ENCODE assay signal across 23 cellular contexts in genomic region chr11:79083346-79083745, GRCh38.
"Had no signal": no experiment of that assay in that cellular context is flagged by ENCODE, and none has a peak within 500 bp of the region (broad histone marks: within the 10 kb centered on the region; RNA-seq: fewer than 3 reads in every experiment).

No MANE protein-coding gene starts in this region.

- H3K4me3 Mint-ChIP-seq: activated naive CD4-positive, alpha-beta T cell treated with anti-CD3 and anti-CD28 coated beads, Interleukin-2, amount 50 U/mL, for 24 hours; activated T-cell treated with anti-CD3 and anti-CD28 coated beads, Interleukin-2, amount 50 U/mL, for 72 hours had no signal

- H3K9me3 ChIP-seq: adrenal gland, pancreas, thyroid gland, uterus had no signal

- H3K36me3 ChIP-seq: adrenal gland, cardiac muscle cell, pancreas, thyroid gland, uterus had no signal

- H3K27ac Mint-ChIP-seq: activated naive CD4-positive, alpha-beta T cell treated with anti-CD3 and anti-CD28 coated beads, Interleukin-2, amount 50 U/mL, for 24 hours; activated T-cell treated with anti-CD3 and anti-CD28 coated beads, Interleukin-2, amount 50 U/mL, for 72 hours had no signal

- H3K4me3 ChIP-seq: adrenal gland, cardiac muscle cell, lung, pancreas, thyroid gland, uterus had no signal

- H3K36me3 Mint-ChIP-seq: activated naive CD4-positive, alpha-beta T cell treated with anti-CD3 and anti-CD28 coated beads, Interleukin-2, amount 50 U/mL, for 24 hours had no signal

- DNase-seq: activated CD4-positive, alpha-beta T cell treated with anti-CD3 and anti-CD28 coated beads, Interleukin-2, amount 50 U/mL, for 4 hours; activated gamma-delta T cell; activated T-cell treated with anti-CD3 and anti-CD28 coated beads, Interleukin-2, amount 50 U/mL, for 72 hours; adrenal gland; erythroblast; hippocampal formation; left colon; pancreas; stimulated activated CD4-positive, alpha-beta T cell treated with anti-CD3 and anti-CD28 coated beads, Interleukin-12 subunit alpha, Interleukin-12 subunit beta, amount 100 ng/mL, for 4 hours; stimulated activated CD4-positive, alpha-beta T cell treated with anti-CD3 and anti-CD28 coated beads, Interleukin-1b, Interleukin-23, amount 100 ng/mL, for 48 hours; stimulated activated CD8-positive, alpha-beta memory T cell treated with anti-CD3 and anti-CD28 coated beads, Interleukin-4, amount 100 ng/mL, for 48 hours; stimulated activated naive CD4-positive, alpha-beta T cell; SW 1271; T-helper 2 cell; thyroid gland; uterus had no signal

- ATAC-seq: activated T-cell treated with anti-CD3 and anti-CD28 coated beads, Interleukin-2, amount 50 U/mL, for 72 hours; left colon; pancreas had no signal

- H3K4me1 Mint-ChIP-seq: activated naive CD4-positive, alpha-beta T cell treated with anti-CD3 and anti-CD28 coated beads, Interleukin-2, amount 50 U/mL, for 24 hours had no signal

- H3K27ac ChIP-seq: adrenal gland, cardiac muscle cell, thyroid gland, uterus had no signal

- H3K27me3 ChIP-seq: adrenal gland, cardiac muscle cell, pancreas, thyroid gland, uterus had no signal

- H3K9me3 Mint-ChIP-seq: activated naive CD4-positive, alpha-beta T cell treated with anti-CD3 and anti-CD28 coated beads, Interleukin-2, amount 50 U/mL, for 24 hours; activated T-cell treated with anti-CD3 and anti-CD28 coated beads, Interleukin-2, amount 50 U/mL, for 72 hours had no signal

- H3K27me3 Mint-ChIP-seq: activated naive CD4-positive, alpha-beta T cell treated with anti-CD3 and anti-CD28 coated beads, Interleukin-2, amount 50 U/mL, for 24 hours had no signal

- H3K4me1 ChIP-seq: adrenal gland, pancreas, uterus had no signal

- FAIRE-seq: astrocyte, endometrium, islet of Langerhans, pancreas, TTC549 had no signal
